In genomic region chr9:77843088-77843985, GRCh38 we compare ENCODE assay signal across 1 cellular context.
TF ChIP-seq lines count a peak whose summit lies in the region.

No MANE protein-coding gene starts in this region.

TF ChIP-seq in H1, 55 proteins besides CTCF, POLR2A, EP300 and RAD21:
- TF ChIP-seq KDM5A (IDR thresholded peaks at IDR 0.05; ENCODE audit: low read length) = no peak
- TF ChIP-seq BRCA1 (IDR thresholded peaks at IDR 0.05; ENCODE audit: low read depth, low read length) = no peak
- no peak for TF ChIP-seq CHD2 (IDR thresholded peaks at IDR 0.05; ENCODE audit: low read length)
- no peak for TF ChIP-seq MAFK (IDR thresholded peaks at IDR 0.05; ENCODE audit: low read depth, low read length)
- no peak for TF ChIP-seq USF2 (IDR thresholded peaks at IDR 0.05; ENCODE audit: low read length)
- no peak for TF ChIP-seq TCF12 (IDR thresholded peaks at IDR 0.05; ENCODE audit: low read depth, low read length)
- no peak for TF ChIP-seq SP1 (IDR thresholded peaks at IDR 0.05; ENCODE audit: low read depth, low read length)
- 0 out of 2 replicates have a peak, but pooled peaks have one; percentile 19 for TF ChIP-seq MAX (IDR thresholded peaks at IDR 0.05)
